ENCODE assay signal across 12 cellular contexts in genomic region chr16:56631832-56632159, GRCh38. TPM values are rescaled to one million over a fixed set of nuclear protein-coding genes. Genes with fewer than 3 reads are reported as not detected.
DNase-seq lines count a peak whose midpoint lies in the region; ATAC-seq and TF ChIP-seq lines count a peak whose summit lies in the region.
"Had no signal": no experiment of that assay in that cellular context is flagged by ENCODE, and none has a peak within 500 bp of the region (broad histone marks: within the 10 kb centered on the region; RNA-seq: fewer than 3 reads in every experiment).

No MANE protein-coding gene starts in this region.

- H3K4me1 ChIP-seq in heart left ventricle (peaks cover 0 to 36% (median 11%) of the 10 kb centered on the region in 12 donors), duodenal mucosa (ENCODE audit: control insufficient read depth in 1 of 2, insufficient read depth in 2 of 2, low read length in 2 of 2) (peaks cover 0 to 19% of the 10 kb centered on the region in 2 donors), muscle layer of colon (ENCODE audit: insufficient read depth, low read length) (peaks cover 31% of the 10 kb centered on the region), urinary bladder (ENCODE audit: insufficient read depth) (no peaks in the 10 kb centered on the region), PC-9 (replicated peaks; ENCODE audit: insufficient read depth) (peaks cover 11% of the 10 kb centered on the region)

- no peak overlapping the region for H3K4me2 ChIP-seq in PC-9

- H3K9ac ChIP-seq in duodenal mucosa (ENCODE audit: low read depth in 1 of 2, low read length in 2 of 2) (peak overlapping the region; percentile 58 to 89), muscle layer of colon (ENCODE audit: low read length) (peak overlapping the region; percentile 44)

- POLR2A ChIA-PET in PC-9 (lab: Charles Lee; ENCODE audit: unreplicated experiment) = no interaction called here

- no peaks in the 10 kb centered on the region for H4K20me1 ChIP-seq in PC-9 (ENCODE audit: insufficient read depth)

- BruUV-seq in PC-9 (replicated peaks; lab: Mats Ljungman, UMichigan) = no TSS peak

- intact Hi-C loops in heart left ventricle (cut with DNase I) = loop anchor here in 2 of 10 donors (1.0 to 2.0 kb wide), 2 partner anchors 25 to 51 kb away; partner anchors contain the start of gene MT1X (in 1 of the 2)
- intact Hi-C loops in cardiac septum (cut with DNase I) = no loop called here
- intact Hi-C loops in PC-9 (cut with micrococcal nuclease; ENCODE audit: unreplicated experiment) = no loop called here

- ATAC-seq in heart left ventricle (peak in 1 of 4 donors; percentile 41), HG03521 (IDR thresholded peaks at IDR 0.05; ENCODE audit: unreplicated experiment) (no peak)

- H3K9me3 ChIP-seq in heart left ventricle = no peaks in the 10 kb centered on the region
- H3K9me3 ChIP-seq in duodenal mucosa (ENCODE audit: control insufficient read depth in 1 of 2, low read length in 2 of 2) = no peaks in the 10 kb centered on the region
- H3K9me3 ChIP-seq in muscle layer of colon (ENCODE audit: low read length) = no peaks in the 10 kb centered on the region
- H3K9me3 ChIP-seq in PC-9 (ENCODE audit: insufficient read depth, low read depth) = no peaks in the 10 kb centered on the region

- H3K36me3 ChIP-seq in heart left ventricle = no peaks in the 10 kb centered on the region
- H3K36me3 ChIP-seq in duodenal mucosa (ENCODE audit: control insufficient read depth in 1 of 2, insufficient read depth in 2 of 2, low read length in 2 of 2) = no peaks in the 10 kb centered on the region
- no peaks in the 10 kb centered on the region for H3K36me3 ChIP-seq in muscle layer of colon (ENCODE audit: insufficient read depth, low read length)
- H3K36me3 ChIP-seq in urinary bladder (ENCODE audit: insufficient read depth) = no peaks in the 10 kb centered on the region
- H3K36me3 ChIP-seq in PC-9 (ENCODE audit: low read depth) = no peaks in the 10 kb centered on the region

- DNase-seq in heart left ventricle = no peak
- DNase-seq in cardiac septum (ENCODE audit: low spot score) = no peak
- DNase-seq in PC-9 = no peak
- DNase-seq in SW 1271 (lab: John Stamatoyannopoulos, UW) = no peak
- DNase-seq: HCEC 1CT, NCI-H1436 had no signal

- no peak for TF ChIP-seq CTCF in heart left ventricle (IDR thresholded peaks at IDR 0.05)
- TF ChIP-seq CTCF in PC-9 (conservative IDR thresholded peaks at IDR 0.05) = no peak

- H3K4me3 ChIP-seq in heart left ventricle (peak overlapping the region; percentile 28 to 75 (median 58)), duodenal mucosa (ENCODE audit: low read depth in 1 of 2, low read length in 2 of 2) (peak overlapping the region; percentile 74 to 84), muscle layer of colon (ENCODE audit: low read depth in 1 of 2, low read length in 2 of 2) (peak overlapping the region; percentile 51 to 63), urinary bladder (ENCODE audit: low read depth, low read length) (peak overlapping the region; percentile 44), PC-9 (no peak overlapping the region)

- H2AFZ ChIP-seq in PC-9 = no peak overlapping the region

- peaks cover 0 to 50% (median 19%) of the 10 kb centered on the region in 9 donors for H3K27me3 ChIP-seq in heart left ventricle
- H3K27me3 ChIP-seq in duodenal mucosa (ENCODE audit: control insufficient read depth in 1 of 2, insufficient read depth in 2 of 2, low read length in 2 of 2) = peaks cover 14 to 16% of the 10 kb centered on the region in 2 donors
- peaks cover 22 to 33% of the 10 kb centered on the region in 2 donors for H3K27me3 ChIP-seq in muscle layer of colon (ENCODE audit: control insufficient read depth in 1 of 2, insufficient read depth in 2 of 2, low read length in 2 of 2)
- no peaks in the 10 kb centered on the region for H3K27me3 ChIP-seq in PC-9 (ENCODE audit: insufficient read depth, low read depth)

- CTCF ChIA-PET in PC-9 (lab: Charles Lee) = no interaction called here

- H3K79me2 ChIP-seq in PC-9 (ENCODE audit: low read depth) = no peaks in the 10 kb centered on the region

- WGBS in heart left ventricle, 4 donors = 23 to 30% (median 25%) methylated on average over 14 of the region's 14 CpGs
- 37% methylated on average over 14 of the region's 14 CpGs for WGBS in urinary bladder

- no peak for TF ChIP-seq POLR2A in heart left ventricle (IDR thresholded peaks at IDR 0.05)

- H3F3A ChIP-seq in PC-9 (ENCODE audit: insufficient read depth, low read depth) = peaks cover 8% of the 10 kb centered on the region; the same call in 1 of the 2 replicates

- H3K9me2 ChIP-seq in PC-9 (ENCODE audit: insufficient read depth) = no peaks in the 10 kb centered on the region

- H3K27ac ChIP-seq in heart left ventricle (peak overlapping the region; percentile 25 to 81 (median 72)), duodenal mucosa (ENCODE audit: low read depth, low read length) (peak overlapping the region; percentile 65), muscle layer of colon (ENCODE audit: low read depth, low read length) (peak overlapping the region; percentile 42), urinary bladder (ENCODE audit: low read depth) (peak overlapping the region; percentile 79), PC-9 (no peak overlapping the region)

RNA-seq across cellular contexts. Expression of gene MT1M, which starts 0.7 kb away (rescaled TPM):
- total RNA-seq in heart left ventricle (10 to 100 TPM in 1 of 9 donors, 1 to 10 TPM in 6, under 1 TPM in 2; 0.61 to 16.2 (median 2.2) TPM), cardiac septum (1.1 TPM), urinary bladder (0.48 TPM), PC-9 (2021) (not detected in 2 replicates)
- polyA plus RNA-seq in heart left ventricle (10 to 100 TPM in 1 of 2 donors, 1 to 10 TPM in 1; 7.4 to 11.2 TPM), urinary bladder (182 TPM)

RNA-seq across cellular contexts. Expression of gene MT1E, which starts 6.2 kb away (rescaled TPM):
- total RNA-seq in heart left ventricle = 100 to 1,000 TPM in 5 of 9 donors, 10 to 100 TPM in 4; 64.8 to 192 (median 103) TPM
- 100 to 1,000 TPM in 1 of 2 donors, 10 to 100 TPM in 1; 33.3 to 172 TPM for polyA plus RNA-seq in heart left ventricle
- 36.1 TPM for total RNA-seq in cardiac septum
- 14.7 TPM for total RNA-seq in urinary bladder
- 189 TPM for polyA plus RNA-seq in urinary bladder
- total RNA-seq in PC-9 (2021) = 22.0 and 22.2 TPM in 2 replicates

RNA-seq across cellular contexts. Expression of gene MT1A, which starts 6.7 kb away (rescaled TPM):
- total RNA-seq in heart left ventricle = 10 to 100 TPM in 2 of 9 donors, 1 to 10 TPM in 6, under 1 TPM in 1; 0.92 to 30.1 (median 3.3) TPM
- 10 to 100 TPM in 1 of 2 donors, 1 to 10 TPM in 1; 8.4 to 43.3 TPM for polyA plus RNA-seq in heart left ventricle
- 1.5 TPM for total RNA-seq in cardiac septum
- total RNA-seq in urinary bladder = not detected
- 244 TPM for polyA plus RNA-seq in urinary bladder
- total RNA-seq in PC-9 (2021) = 16.9 and 23.5 TPM in 2 replicates
- polyA plus RNA-seq: keratinocyte had no signal

RNA-seq across cellular contexts. Expression of gene MT1B, which starts 19.9 kb away (rescaled TPM):
- total RNA-seq in heart left ventricle (not detected), cardiac septum (not detected), urinary bladder (not detected), PC-9 (2021) (not detected in 2 replicates)
- polyA plus RNA-seq in heart left ventricle (not detected), urinary bladder (not detected)
- total RNA-seq: subcutaneous adipose tissue had no signal
- polyA plus RNA-seq: keratinocyte had no signal

RNA-seq across cellular contexts. Expression of gene MT2A, which starts 23.4 kb away (rescaled TPM):
- 100 to 1,000 TPM in 6 of 9 donors, 10 to 100 TPM in 3; 44.3 to 318 (median 125) TPM for total RNA-seq in heart left ventricle
- polyA plus RNA-seq in heart left ventricle = 100 to 1,000 TPM; 105 to 299 TPM
- 108 TPM for total RNA-seq in cardiac septum
- 8.2 TPM for total RNA-seq in urinary bladder
- 890 TPM for polyA plus RNA-seq in urinary bladder
- 203 and 353 TPM in 2 replicates for total RNA-seq in PC-9 (2021)
